Comparison of ENCODE assay signal across 9 cellular contexts in genomic region chr6:140105857-140106256, GRCh38.
DNase-seq lines count a peak whose midpoint lies in the region; ATAC-seq, FAIRE-seq and TF ChIP-seq lines count a peak whose summit lies in the region.
"Had no signal": no experiment of that assay in that cellular context is flagged by ENCODE, and none has a peak within 500 bp of the region (broad histone marks: within the 10 kb centered on the region; RNA-seq: fewer than 3 reads in every experiment).

No MANE protein-coding gene starts in this region.

- H3K27ac ChIP-seq in GM23338 (ENCODE audit: low read depth) = no peak overlapping the region
- peak overlapping the region; percentile 22 for H3K27ac ChIP-seq in trophoblast cell (ENCODE audit: low read depth, low read length)
- no peak overlapping the region for H3K27ac ChIP-seq in caudate nucleus (ENCODE audit: low read depth, low read length)
- H3K27ac ChIP-seq in kidney (ENCODE audit: low read depth in 2 of 2, low read length in 2 of 2) = peak overlapping the region in 1 of 2 donors; percentile 48
- H3K27ac ChIP-seq in esophagus squamous epithelium = no peak overlapping the region

- H3K9me3 ChIP-seq in trophoblast cell (ENCODE audit: insufficient read depth, low read depth, low read length) (no peaks in the 10 kb centered on the region), kidney (ENCODE audit: control insufficient read depth in 1 of 2, low read length in 2 of 2) (no peaks in the 10 kb centered on the region), esophagus squamous epithelium (no peaks in the 10 kb centered on the region)

- DNase-seq in GM23338 (ENCODE audit: low spot score) (peak; percentile 73), NCI-H226 (peak; percentile 9), ecto neural progenitor cell (ENCODE audit: low spot score) (peak; percentile 45), trophoblast cell (peak; percentile 20 to 61), caudate nucleus (lab: John Stamatoyannopoulos, UW) (no peak), kidney (no peak), esophagus squamous epithelium (lab: John Stamatoyannopoulos, UW) (no peak)

- peak overlapping the region; percentile 79 for H2BK12ac ChIP-seq in trophoblast cell (ENCODE audit: low read length)

- no peak overlapping the region for H2BK5ac ChIP-seq in trophoblast cell (ENCODE audit: low read depth, low read length, poor library complexity)

- TF ChIP-seq CTCF in GM23338 (conservative IDR thresholded peaks at IDR 0.05; ENCODE audit: low read depth in 2 of 2) (peak in 1 of 2 experiments; percentile 53; a peak in 3 of 4 replicates), kidney (IDR thresholded peaks at IDR 0.05; ENCODE audit: borderline replicate concordance, extremely low read depth, insufficient read depth) (no peak), esophagus squamous epithelium (IDR thresholded peaks at IDR 0.05) (peak in 1 of 6 experiments; percentile 38)

- H4K8ac ChIP-seq in trophoblast cell (ENCODE audit: low read depth, low read length) = no peak overlapping the region

- peaks cover 17% of the 10 kb centered on the region for H3K4me1 ChIP-seq in GM23338 (ENCODE audit: insufficient read depth)
- H3K4me1 ChIP-seq in trophoblast cell (ENCODE audit: control insufficient read depth in 1 of 2, insufficient read depth in 2 of 2, low read length in 2 of 2) = peaks cover 0 to 4% of the 10 kb centered on the region in 2 experiments
- peaks cover 4 to 5% of the 10 kb centered on the region in 2 donors for H3K4me1 ChIP-seq in kidney (ENCODE audit: control insufficient read depth in 1 of 2, insufficient read depth in 1 of 2, low read depth in 1 of 2, low read length in 2 of 2)
- H3K4me1 ChIP-seq in esophagus squamous epithelium = no peaks in the 10 kb centered on the region

- no peaks in the 10 kb centered on the region; the same call in 2 of the 3 replicates for H3K9me3 Mint-ChIP-seq in GM23338
- H3K9me3 Mint-ChIP-seq: T-helper 1 cell treated with Interleukin-12 subunit alpha and Interleukin-12 subunit beta and Interleukin-4 antibody, amounts not matched to agents 30 μg/mL and 1 μg/mL, for 36 hours had no signal

- H3K4me2 ChIP-seq in GM23338 (no peak overlapping the region), trophoblast cell (ENCODE audit: low read length) (no peak overlapping the region)

- H4K91ac ChIP-seq in trophoblast cell (ENCODE audit: low read depth, low read length) = peak overlapping the region; percentile 75

- no peak overlapping the region for H3K23ac ChIP-seq in trophoblast cell (ENCODE audit: low read length)

- no peaks in the 10 kb centered on the region for H3K36me3 ChIP-seq in GM23338 (ENCODE audit: insufficient read depth)
- H3K36me3 ChIP-seq in trophoblast cell (ENCODE audit: control insufficient read depth in 1 of 2, insufficient read depth in 2 of 2, low read length in 2 of 2) = no peaks in the 10 kb centered on the region
- H3K36me3 ChIP-seq in kidney (ENCODE audit: control insufficient read depth in 1 of 2, insufficient read depth in 2 of 2, low read length in 2 of 2) = no peaks in the 10 kb centered on the region
- H3K36me3 ChIP-seq in esophagus squamous epithelium = no peaks in the 10 kb centered on the region

- no peak overlapping the region for H3K4ac ChIP-seq in trophoblast cell (ENCODE audit: low read depth, low read length)

- H3K9me2 ChIP-seq in GM23338 (ENCODE audit: insufficient read depth) = no peaks in the 10 kb centered on the region

- no peak overlapping the region for H3K4me3 ChIP-seq in GM23338
- no peak overlapping the region for H3K4me3 ChIP-seq in trophoblast cell (ENCODE audit: low read depth, low read length)
- peak overlapping the region in 1 of 2 donors; percentile 32 for H3K4me3 ChIP-seq in kidney (ENCODE audit: low read length in 2 of 2)
- H3K4me3 ChIP-seq in esophagus squamous epithelium = no peak overlapping the region

- H3K79me2 ChIP-seq in GM23338 (replicated peaks; ENCODE audit: insufficient read depth) (no peaks in the 10 kb centered on the region), trophoblast cell (ENCODE audit: control insufficient read depth, insufficient read depth, low read length, poor library complexity) (no peaks in the 10 kb centered on the region)

- peak overlapping the region; percentile 84 for H3K27ac Mint-ChIP-seq in GM23338
- H3K27ac Mint-ChIP-seq: T-helper 1 cell treated with Interleukin-12 subunit alpha and Interleukin-12 subunit beta and Interleukin-4 antibody, amounts not matched to agents 30 μg/mL and 1 μg/mL, for 36 hours had no signal

- H3K4me3 Mint-ChIP-seq in GM23338 = no peak overlapping the region
- H3K4me3 Mint-ChIP-seq: T-helper 1 cell treated with Interleukin-12 subunit alpha and Interleukin-12 subunit beta and Interleukin-4 antibody, amounts not matched to agents 30 μg/mL and 1 μg/mL, for 36 hours had no signal

- H3K79me1 ChIP-seq in trophoblast cell (ENCODE audit: low read length) = peaks cover 4% of the 10 kb centered on the region

- no peaks in the 10 kb centered on the region for H3K27me3 ChIP-seq in GM23338 (ENCODE audit: insufficient read depth)
- H3K27me3 ChIP-seq in trophoblast cell (ENCODE audit: insufficient read depth, low read length) = no peaks in the 10 kb centered on the region
- no peaks in the 10 kb centered on the region for H3K27me3 ChIP-seq in esophagus squamous epithelium

- no peak overlapping the region for H3K14ac ChIP-seq in trophoblast cell (ENCODE audit: low read length)

- no peak overlapping the region for H2AK5ac ChIP-seq in trophoblast cell (ENCODE audit: low read length)

- ATAC-seq in GM23338 (peak; percentile 88), HG02852 (IDR thresholded peaks at IDR 0.05; ENCODE audit: unreplicated experiment) (no peak)

- TF ChIP-seq POLR2A in esophagus squamous epithelium (IDR thresholded peaks at IDR 0.05) = no peak

- no CpG with 5 or more reads among the region's 6 CpGs for WGBS in trophoblast cell (ENCODE audit: extremely low coverage, insufficient coverage, insufficient read length)
- WGBS in esophagus squamous epithelium, 2 donors = 70 to 71% methylated on average over 6 of the region's 6 CpGs

- peaks cover 1% of the 10 kb centered on the region for H3K27me3 Mint-ChIP-seq in GM23338 (ENCODE audit: insufficient read depth, low read depth, poor library complexity)

- H2BK120ac ChIP-seq in trophoblast cell (ENCODE audit: insufficient read depth, low read length, poor library complexity) = no peak overlapping the region

- no peaks in the 10 kb centered on the region for H3F3A ChIP-seq in GM23338 (replicated peaks; ENCODE audit: low read depth)

- H3K18ac ChIP-seq in trophoblast cell (ENCODE audit: low read length) = no peak overlapping the region

- H4K20me1 ChIP-seq in GM23338 (replicated peaks; ENCODE audit: insufficient read depth) = no peaks in the 10 kb centered on the region

- H3K9ac ChIP-seq in trophoblast cell (ENCODE audit: low read length) (no peak overlapping the region), kidney (ENCODE audit: low read length in 2 of 2) (no peak overlapping the region)

- peaks cover 24% of the 10 kb centered on the region; the same call in 2 of the 3 replicates for H3K4me1 Mint-ChIP-seq in GM23338

- intact Hi-C loops in kidney (cut with DNase I) (no loop called here), esophagus squamous epithelium (cut with DNase I) (no loop called here)

- FAIRE-seq in kidney (lab: Jason Lieb, UNC) = no peak

- H3K36me3 Mint-ChIP-seq in GM23338 (ENCODE audit: low read depth) = no peaks in the 10 kb centered on the region

- H4K12ac ChIP-seq in trophoblast cell (ENCODE audit: low read depth, low read length) = peak overlapping the region; percentile 44

- H2AFZ ChIP-seq in GM23338 = peak overlapping the region; percentile 88
- H2AFZ ChIP-seq in trophoblast cell (ENCODE audit: insufficient read depth, low read length, poor library complexity) = peak overlapping the region; percentile 30

TF ChIP-seq in GM23338, 12 proteins besides CTCF, POLR2A, EP300 and RAD21 (continues in another document):
- TF ChIP-seq ZNF114 (CRISPR knock-in tag; IDR thresholded peaks at IDR 0.05) (no peak), JUNB (IDR thresholded peaks at IDR 0.05; ENCODE audit: unreplicated experiment) (no peak), NANOG (IDR thresholded peaks at IDR 0.05; ENCODE audit: borderline replicate concordance) (no peak), ZNF331 (CRISPR knock-in tag; IDR thresholded peaks at IDR 0.05; ENCODE audit: low read depth) (no peak)

Comparison
In these comparisons a context has a peak if more than half of its experiments do, and no peak if none do; other contexts are left out.
1. DNase-seq: peak in GM23338 (single experiment), NCI-H226 (single experiment), ecto neural progenitor cell (single experiment) and trophoblast cell (2 of 2); none in caudate nucleus (0 of 61), kidney (single experiment) and esophagus squamous epithelium (single experiment).